ENCODE assay signal across 8 cellular contexts in genomic region chr11:59135648-59136461, GRCh38. TPM values are rescaled to one million over a fixed set of nuclear protein-coding genes. Genes with fewer than 3 reads are reported as not detected.
DNase-seq lines count a peak whose midpoint lies in the region; ATAC-seq and TF ChIP-seq lines count a peak whose summit lies in the region.

No MANE protein-coding gene starts in this region.

- 13 to 17% methylated on average over 20 of the region's 20 CpGs for WGBS in sigmoid colon, 2 donors

- peaks cover 0 to 7% (median 0%) of the 10 kb centered on the region in 4 donors for H3K4me1 ChIP-seq in sigmoid colon

- peak; percentile 95 for ATAC-seq in HG02610 (IDR thresholded peaks at IDR 0.05; ENCODE audit: unreplicated experiment)
- peak; percentile 100 for ATAC-seq in T-helper 17 cell

- H3K27ac ChIP-seq in sigmoid colon, result no peak overlapping the region

- H3K36me3 Mint-ChIP-seq in T-helper 17 cell (ENCODE audit: low read depth), result peaks cover 2% of the 10 kb centered on the region

- no peak for TF ChIP-seq POLR2A in sigmoid colon (IDR thresholded peaks at IDR 0.05)

- no peaks in the 10 kb centered on the region for H3K27me3 ChIP-seq in sigmoid colon

- DNase-seq in NCI-H1048 (lab: John Stamatoyannopoulos, UW) (peak; percentile 25), T-helper 17 cell (peak; percentile 76 to 88 (median 76)), amniotic epithelial cell (ENCODE audit: low read depth) (peak; percentile 72), hepatic stellate cell (ENCODE audit: low spot score) (peak; percentile 77), sigmoid colon (peak; percentile 85), RKO (ENCODE audit: low spot score) (no peak)

- no peaks in the 10 kb centered on the region for H3K27me3 Mint-ChIP-seq in T-helper 17 cell

- peak overlapping the region; percentile 78 for H3K4me3 Mint-ChIP-seq in T-helper 17 cell

- intact Hi-C loops in sigmoid colon (cut with DNase I), result loop anchor here (2.0 to 5.0 kb wide), 2 partner anchors 39 to 84 kb away; no protein-coding TSS in a partner anchor

- H3K27ac Mint-ChIP-seq in T-helper 17 cell, result peak overlapping the region; percentile 90

- no peak for TF ChIP-seq EP300 in sigmoid colon (IDR thresholded peaks at IDR 0.05)

- H3K9me3 ChIP-seq in T-helper 17 cell (ENCODE audit: control insufficient read depth, low read length, poor library complexity, severe bottlenecking) (no peaks in the 10 kb centered on the region), sigmoid colon (no peaks in the 10 kb centered on the region)

- H3K4me3 ChIP-seq in GM12875 (ENCODE audit: low read depth, low read length), result no peak overlapping the region
- H3K4me3 ChIP-seq in sigmoid colon, result peak overlapping the region in 2 of 4 donors; percentile 8 to 16

- H3K4me1 Mint-ChIP-seq in T-helper 17 cell, result peaks cover 8% of the 10 kb centered on the region

- peak; percentile 99 for TF ChIP-seq CTCF in GM12875 (IDR thresholded peaks at IDR 0.05; ENCODE audit: borderline replicate concordance, insufficient read depth, low read depth, low read length)
- peak; percentile 80 to 98 (median 92) for TF ChIP-seq CTCF in sigmoid colon (IDR thresholded peaks at IDR 0.05)

- H3K36me3 ChIP-seq in sigmoid colon, result peaks cover 0 to 38% (median 2%) of the 10 kb centered on the region in 4 donors

RNA-seq across cellular contexts. Expression of gene FAM111A, which starts 6.8 kb away (rescaled TPM):
- total RNA-seq in T-helper 17 cell (10 to 100 TPM; 60.5 to 63.6 TPM), sigmoid colon (10 to 100 TPM; 26.0 to 33.4 (median 29.0) TPM)
- polyA plus RNA-seq in sigmoid colon, result 10 to 100 TPM in 1 of 3 donors, 1 to 10 TPM in 2; 6.6 to 22.1 (median 9.0) TPM

RNA-seq across cellular contexts. Expression of gene FAM111B, which starts 28.8 kb away (rescaled TPM):
- 1 to 10 TPM; 1.4 to 2.0 TPM for total RNA-seq in T-helper 17 cell
- total RNA-seq in sigmoid colon, result under 1 TPM in 2 of 4 donors, not detected in 2; 0.27 to 0.36 TPM
- polyA plus RNA-seq in sigmoid colon, result 1 to 10 TPM; 1.8 to 6.8 (median 2.1) TPM

RNA-seq across cellular contexts. Expression of gene DTX4, which starts 36.1 kb away (rescaled TPM):
- total RNA-seq in T-helper 17 cell, result 1 to 10 TPM; 1.1 to 1.4 TPM
- 1 to 10 TPM; 3.5 to 7.8 (median 4.1) TPM for total RNA-seq in sigmoid colon
- 10 to 100 TPM; 21.0 to 29.0 (median 24.7) TPM for polyA plus RNA-seq in sigmoid colon

RNA-seq across cellular contexts. Expression of gene GLYATL1B, which starts 49.7 kb away (rescaled TPM):
- total RNA-seq in T-helper 17 cell (not detected), sigmoid colon (not detected)
- not detected for polyA plus RNA-seq in sigmoid colon
